Comparison of ENCODE assay signal across 8 cellular contexts in genomic region chr11:117178210-117179034, GRCh38. TPM values are rescaled to one million over a fixed set of nuclear protein-coding genes. Genes with fewer than 3 reads are reported as not detected.
DNase-seq lines count a peak whose midpoint lies in the region; ATAC-seq and TF ChIP-seq lines count a peak whose summit lies in the region.

Gene SIDT2 (plus strand): TSS chr11:117178743. CDS start chr11:117179264, 521 bp downstream.

- H3K4me1 Mint-ChIP-seq in naive B cell, result peaks cover 25 to 44% (median 40%) of the 10 kb centered on the region in 3 donors
- peaks cover 39% of the 10 kb centered on the region for H3K4me1 Mint-ChIP-seq in stimulated activated memory B cell treated with anti-CD40 and anti-IgM and Interleukin-4, amounts not matched to agents 10 μg/mL and 1 μg/mL and 100 μg/mL, for 72 hours

- H3K4me1 ChIP-seq in DND-41 (ENCODE audit: insufficient read depth, low read length) (peaks cover 38% of the 10 kb centered on the region), GM23248 (ENCODE audit: insufficient read depth) (peaks cover 20% of the 10 kb centered on the region)

- in situ Hi-C loops in GM23248 (cut with MboI), result no loop called here

- H3K9me2 ChIP-seq in GM23248 (ENCODE audit: insufficient read depth), result no peaks in the 10 kb centered on the region

- peak within 1 kb of the TSS; percentile 93 to 100 (median 98) for H3K4me3 Mint-ChIP-seq in naive B cell
- H3K4me3 Mint-ChIP-seq in stimulated activated memory B cell treated with anti-CD40 and anti-IgM and Interleukin-4, amounts not matched to agents 10 μg/mL and 1 μg/mL and 100 μg/mL, for 72 hours, result peak within 1 kb of the TSS; percentile 92

- 0 out of 2 replicates have a peak, but pooled peaks cover 7% of the 10 kb centered on the region for H4K20me1 ChIP-seq in DND-41 (ENCODE audit: insufficient read depth, low read length)
- H4K20me1 ChIP-seq in GM23248 (ENCODE audit: insufficient read depth), result no peaks in the 10 kb centered on the region

- no peaks in the 10 kb centered on the region for H3K27me3 Mint-ChIP-seq in naive B cell
- H3K27me3 Mint-ChIP-seq in stimulated activated memory B cell treated with anti-CD40 and anti-IgM and Interleukin-4, amounts not matched to agents 10 μg/mL and 1 μg/mL and 100 μg/mL, for 72 hours, result no peaks in the 10 kb centered on the region

- H3K27ac Mint-ChIP-seq in naive B cell, result peak within 1 kb of the TSS; percentile 96 to 99 (median 98)
- peak within 1 kb of the TSS; percentile 87 for H3K27ac Mint-ChIP-seq in stimulated activated memory B cell treated with anti-CD40 and anti-IgM and Interleukin-4, amounts not matched to agents 10 μg/mL and 1 μg/mL and 100 μg/mL, for 72 hours

- H3K9me3 Mint-ChIP-seq in naive B cell, result no peaks in the 10 kb centered on the region
- H3K9me3 Mint-ChIP-seq in stimulated activated memory B cell treated with anti-CD40 and anti-IgM and Interleukin-4, amounts not matched to agents 10 μg/mL and 1 μg/mL and 100 μg/mL, for 72 hours, result no peaks in the 10 kb centered on the region

- H3K79me2 ChIP-seq in DND-41 (ENCODE audit: insufficient read depth, low read length) (no peaks in the 10 kb centered on the region), GM23248 (ENCODE audit: insufficient read depth) (peaks cover 21% of the 10 kb centered on the region)

- no peak for TF ChIP-seq CTCF in DND-41 (IDR thresholded peaks at IDR 0.05; ENCODE audit: borderline replicate concordance, extremely low read depth, low read length, poor library complexity, severe bottlenecking)

- H3K27me3 ChIP-seq in DND-41 (ENCODE audit: insufficient read depth, low read length, poor library complexity) (no peaks in the 10 kb centered on the region), GM23248 (replicated peaks; ENCODE audit: insufficient read depth) (no peaks in the 10 kb centered on the region)

- peak within 1 kb of the TSS; percentile 86 for H3K27ac ChIP-seq in DND-41 (ENCODE audit: low read length)
- peak within 1 kb of the TSS; percentile 63 for H3K27ac ChIP-seq in GM23248

- peak within 1 kb of the TSS; percentile 37 to 81 for H3K4me3 ChIP-seq in DND-41 (ENCODE audit: low read depth in 1 of 2, low read length in 2 of 2)
- H3K4me3 ChIP-seq in GM23248, result peak within 1 kb of the TSS; percentile 95

- peak; percentile 95 for ATAC-seq in DND-41 (ENCODE audit: insufficient read depth, low read depth)
- peak; percentile 90 to 92 for ATAC-seq in naive B cell (ENCODE audit: low read depth in 2 of 2)
- ATAC-seq in stimulated activated memory B cell treated with anti-CD40 and anti-IgM and Interleukin-4, amounts not matched to agents 10 μg/mL and 1 μg/mL and 100 μg/mL, for 72 hours, result peak; percentile 98

- DNase-seq in DND-41 (peak; percentile 93), GM23248 (peak; percentile 98), LHCN-M2 (ENCODE audit: low read depth) (peak; percentile 90), RPMI8226 (peak; percentile 96), fibroblast of gingiva (ENCODE audit: low read depth) (peak; percentile 89), naive B cell (peak; percentile 86)
- DNase-seq in activated T-helper 1 cell treated with anti-CD3 and anti-CD28 coated beads, Interleukin-2, amount 50 U/mL, for 16 hours (ENCODE audit: low read depth in 1 of 2, low spot score in 1 of 2), result peak; percentile 75 to 78

- H3K36me3 ChIP-seq in DND-41 (ENCODE audit: insufficient read depth, low read length), result peaks cover 14% of the 10 kb centered on the region
- H3K36me3 ChIP-seq in GM23248 (ENCODE audit: low read depth), result no peaks in the 10 kb centered on the region

- H3K9ac ChIP-seq in DND-41 (ENCODE audit: low read depth, low read length) (peak within 1 kb of the TSS; percentile 60), GM23248 (peak within 1 kb of the TSS; percentile 86)

- no peaks in the 10 kb centered on the region for H3K36me3 Mint-ChIP-seq in naive B cell
- peaks cover 18% of the 10 kb centered on the region for H3K36me3 Mint-ChIP-seq in stimulated activated memory B cell treated with anti-CD40 and anti-IgM and Interleukin-4, amounts not matched to agents 10 μg/mL and 1 μg/mL and 100 μg/mL, for 72 hours

- H3K9me3 ChIP-seq in DND-41 (ENCODE audit: insufficient read depth, low read length, severe bottlenecking) (no peaks in the 10 kb centered on the region), GM23248 (ENCODE audit: low read depth) (no peaks in the 10 kb centered on the region)

- 1% methylated on average over 43 to 51 of the region's 51 CpGs for WGBS in GM23248 (ENCODE audit: low coverage in 1 of 2, low lambda C conversion rate in 2 of 2, missing lambda C conversion rate in 2 of 2), 2 experiments

- H3K4me2 ChIP-seq in DND-41 (ENCODE audit: insufficient read depth, low read length) (peak within 1 kb of the TSS; percentile 95), GM23248 (ENCODE audit: unreplicated experiment) (peak within 1 kb of the TSS; percentile 97)

- peaks cover 15% of the 10 kb centered on the region; the same call in 1 of the 2 replicates for H3F3A ChIP-seq in GM23248 (ENCODE audit: insufficient read depth)

- H2AFZ ChIP-seq in DND-41 (ENCODE audit: low read depth, low read length) (peak within 1 kb of the TSS; percentile 94), GM23248 (peak within 1 kb of the TSS; percentile 77)

RNA-seq across cellular contexts. Expression of gene SIDT2, which starts in this region (rescaled TPM):
- total RNA-seq in GM23248 (2014; rRNA removed; shearing (Covaris generic)), result 15.7 TPM in 2 replicates
- 11.6 and 13.1 TPM in 2 replicates for polyA plus RNA-seq in GM23248 (2016; fragmentation: Nextera tagmentation; extraction: Ambion mirVana)
- total RNA-seq in LHCN-M2 (2014; rRNA removed), result 18.3 and 18.7 TPM in 2 replicates
- 36.2 TPM for polyA plus RNA-seq in LHCN-M2 (2012)
- polyA plus RNA-seq in naive B cell (ENCODE audit: low read depth in 6 of 6), result 100 to 1,000 TPM in 1 of 6 donors, 10 to 100 TPM in 5; 19.2 to 126 (median 80.7) TPM

Comparison
In these comparisons a context has a peak if more than half of its experiments do, and no peak if none do; other contexts are left out.
1. Peak in every context shown above with its lines: DNase-seq, ATAC-seq, H3K4me3 ChIP-seq and H3K27ac ChIP-seq.